8 cellular contexts compared by ENCODE assay signal in the genomic region with DNA sequence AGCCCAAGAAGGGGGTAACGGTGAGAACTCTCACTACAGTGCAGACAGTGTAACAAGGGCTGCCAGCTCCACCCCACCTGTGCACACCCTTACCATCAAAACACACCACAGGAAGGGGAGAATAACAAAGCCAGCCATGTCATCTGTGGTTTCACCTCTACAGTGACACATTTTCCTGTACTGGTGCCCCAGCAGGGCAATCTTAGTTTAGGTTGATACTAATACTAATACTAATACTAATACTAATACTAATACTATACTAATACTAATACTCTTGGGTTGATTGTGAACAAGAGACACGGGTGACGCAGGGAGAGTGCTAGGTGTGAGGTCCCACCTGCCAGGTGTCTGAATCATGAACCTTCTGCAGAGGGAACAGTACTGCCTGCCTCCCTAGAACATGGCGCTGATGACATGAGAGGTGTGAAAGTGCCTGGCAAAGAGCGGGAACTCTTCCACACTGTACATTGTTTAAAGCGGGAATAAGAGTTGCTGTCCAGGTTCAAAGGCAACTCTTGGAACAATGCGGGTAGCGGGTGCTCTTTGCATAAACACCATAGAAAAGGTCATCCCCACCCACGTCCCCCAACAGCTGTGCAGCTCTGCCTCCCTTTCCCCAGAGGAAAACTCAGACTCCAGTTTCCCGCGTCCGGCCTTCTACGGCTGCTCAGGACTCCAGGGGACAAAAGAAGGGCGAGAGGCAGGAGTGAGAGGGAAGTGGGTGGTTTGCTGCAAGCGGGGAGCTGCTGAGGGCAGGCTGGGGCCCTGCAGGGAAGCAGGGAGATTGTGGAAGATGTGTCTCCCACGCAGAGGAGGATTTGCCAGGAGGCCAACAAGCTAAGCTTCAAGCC.
DNase-seq lines count a peak whose midpoint lies in the region; ATAC-seq lines count a peak whose summit lies in the region.

No MANE protein-coding gene starts in this region.

- ATAC-seq in GM19463 (IDR thresholded peaks at IDR 0.05; ENCODE audit: unreplicated experiment) (peak; percentile 65), GM19455 (IDR thresholded peaks at IDR 0.05; ENCODE audit: unreplicated experiment) (no peak)
- peak; percentile 93 to 94 for ATAC-seq in activated CD4-positive, CD25-positive, alpha-beta regulatory T cell treated with anti-CD3 and anti-CD28 coated beads, Interleukin-2, amount 50 U/mL, for 24 hours

- DNase-seq in amniotic epithelial cell (ENCODE audit: low read depth): peak; percentile 6
- DNase-seq in stimulated activated CD8-positive, alpha-beta memory T cell treated with anti-CD3 and anti-CD28 coated beads, Interleukin-12 subunit alpha, Interleukin-12 subunit beta, amount 100 ng/mL, for 4 hours (ENCODE audit: low read depth): peak; percentile 27
- no peak for DNase-seq in LoVo (ENCODE audit: low spot score)
- no peak for DNase-seq in D341Med (ENCODE audit: low spot score)
- DNase-seq in NCI-H1092 treated with DMSO at 0.1 percent for 48 hours (lab: John Stamatoyannopoulos, UW): no peak

Comparison
In these comparisons a context has a peak if more than half of its experiments do, and no peak if none do; other contexts are left out.
1. DNase-seq: peak in amniotic epithelial cell (single experiment) and stimulated activated CD8-positive, alpha-beta memory T cell treated with anti-CD3 and anti-CD28 coated beads, Interleukin-12 subunit alpha, Interleukin-12 subunit beta, amount 100 ng/mL, for 4 hours (single experiment); none in LoVo (single experiment), D341Med (single experiment) and NCI-H1092 treated with DMSO at 0.1 percent for 48 hours (single experiment).